ENCODE assay signal across 1 cellular context in the genomic region with DNA sequence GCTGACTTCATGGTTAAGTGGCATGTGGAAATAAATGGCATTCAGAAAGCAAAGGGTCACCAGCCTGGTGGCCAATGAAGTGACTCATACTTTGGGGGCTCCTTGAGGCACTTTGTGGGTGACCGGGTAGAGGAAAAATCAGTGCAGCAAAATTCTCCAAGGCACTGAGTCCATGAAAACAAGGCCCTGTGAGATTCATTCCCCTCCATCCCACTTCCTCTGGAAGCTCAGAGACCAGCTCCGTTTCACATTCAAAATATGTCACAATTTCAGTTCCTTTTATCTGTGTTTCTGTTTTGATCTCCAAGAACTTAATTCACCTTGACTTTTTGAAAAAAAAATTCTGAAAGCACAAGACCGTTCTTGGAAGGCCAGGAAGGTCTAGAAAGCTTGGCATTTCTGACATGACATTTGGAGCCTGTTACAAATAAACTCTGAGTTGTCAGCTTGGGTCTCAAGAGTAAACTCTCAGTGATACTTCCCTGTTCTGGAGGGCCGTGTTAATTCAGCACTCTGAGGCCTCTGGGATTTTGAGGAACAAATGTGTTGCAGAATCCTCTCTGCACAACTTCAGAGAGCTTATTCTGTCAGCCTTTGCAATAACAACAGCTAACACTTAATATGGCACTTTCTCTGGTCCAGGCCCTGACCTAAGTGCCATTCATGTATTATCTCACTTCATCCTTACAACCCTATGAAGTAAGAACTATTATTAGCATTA.
TF ChIP-seq lines count a peak whose summit lies in the region.

No MANE protein-coding gene starts in this region.

TF ChIP-seq in GM12878, 131 proteins besides CTCF, POLR2A, EP300 and RAD21 (continued from another document):
- TF ChIP-seq SPI1 (IDR thresholded peaks at IDR 0.05; ENCODE audit: borderline replicate concordance, insufficient read depth, low read depth, low read length), result peak; percentile 95
- no peak for TF ChIP-seq ZNF274 (IDR thresholded peaks at IDR 0.05; ENCODE audit: insufficient read depth, insufficient read length)
- no peak for TF ChIP-seq FOS (IDR thresholded peaks at IDR 0.05; ENCODE audit: borderline replicate concordance, extremely low read depth, insufficient read length)
- no peak for TF ChIP-seq BMI1 (IDR thresholded peaks at IDR 0.05; ENCODE audit: borderline replicate concordance)
- no peak for TF ChIP-seq E2F8 (IDR thresholded peaks at IDR 0.05; ENCODE audit: low read depth, partially characterized antibody)
- no peak for TF ChIP-seq HSF1 (IDR thresholded peaks at IDR 0.05; ENCODE audit: low read depth, low read length)
- peak; percentile 56 for TF ChIP-seq JUNB (IDR thresholded peaks at IDR 0.05)
- no peak for TF ChIP-seq ESRRA (IDR thresholded peaks at IDR 0.05; ENCODE audit: low read length)
- no peak for TF ChIP-seq RELB (IDR thresholded peaks at IDR 0.05; ENCODE audit: low read depth)
- no peak for TF ChIP-seq ZNF592 (IDR thresholded peaks at IDR 0.05)
- TF ChIP-seq KDM1A (IDR thresholded peaks at IDR 0.05; ENCODE audit: borderline replicate concordance), result no peak
- 0 out of 2 replicates have a peak, but pooled peaks have one; percentile 15 for TF ChIP-seq JUND (IDR thresholded peaks at IDR 0.05; ENCODE audit: low read depth, low read length)
- TF ChIP-seq, protein P1, sequence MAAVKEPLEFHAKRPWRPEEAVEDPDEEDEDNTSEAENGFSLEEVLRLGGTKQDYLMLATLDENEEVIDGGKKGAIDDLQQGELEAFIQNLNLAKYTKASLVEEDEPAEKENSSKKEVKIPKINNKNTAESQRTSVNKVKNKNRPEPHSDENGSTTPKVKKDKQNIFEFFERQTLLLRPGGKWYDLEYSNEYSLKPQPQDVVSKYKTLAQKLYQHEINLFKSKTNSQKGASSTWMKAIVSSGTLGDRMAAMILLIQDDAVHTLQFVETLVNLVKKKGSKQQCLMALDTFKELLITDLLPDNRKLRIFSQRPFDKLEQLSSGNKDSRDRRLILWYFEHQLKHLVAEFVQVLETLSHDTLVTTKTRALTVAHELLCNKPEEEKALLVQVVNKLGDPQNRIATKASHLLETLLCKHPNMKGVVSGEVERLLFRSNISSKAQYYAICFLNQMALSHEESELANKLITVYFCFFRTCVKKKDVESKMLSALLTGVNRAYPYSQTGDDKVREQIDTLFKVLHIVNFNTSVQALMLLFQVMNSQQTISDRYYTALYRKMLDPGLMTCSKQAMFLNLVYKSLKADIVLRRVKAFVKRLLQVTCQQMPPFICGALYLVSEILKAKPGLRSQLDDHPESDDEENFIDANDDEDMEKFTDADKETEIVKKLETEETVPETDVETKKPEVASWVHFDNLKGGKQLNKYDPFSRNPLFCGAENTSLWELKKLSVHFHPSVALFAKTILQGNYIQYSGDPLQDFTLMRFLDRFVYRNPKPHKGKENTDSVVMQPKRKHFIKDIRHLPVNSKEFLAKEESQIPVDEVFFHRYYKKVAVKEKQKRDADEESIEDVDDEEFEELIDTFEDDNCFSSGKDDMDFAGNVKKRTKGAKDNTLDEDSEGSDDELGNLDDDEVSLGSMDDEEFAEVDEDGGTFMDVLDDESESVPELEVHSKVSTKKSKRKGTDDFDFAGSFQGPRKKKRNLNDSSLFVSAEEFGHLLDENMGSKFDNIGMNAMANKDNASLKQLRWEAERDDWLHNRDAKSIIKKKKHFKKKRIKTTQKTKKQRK (IDR thresholded peaks at IDR 0.05; ENCODE audit: low read depth, low read length), result no peak
- TF ChIP-seq IRF4 (IDR thresholded peaks at IDR 0.05; ENCODE audit: low read depth, low read length), result peak; percentile 75
- TF ChIP-seq STAT1 (conservative IDR thresholded peaks at IDR 0.05), result no peak
